10 cellular contexts compared by ENCODE assay signal in the genomic region with DNA sequence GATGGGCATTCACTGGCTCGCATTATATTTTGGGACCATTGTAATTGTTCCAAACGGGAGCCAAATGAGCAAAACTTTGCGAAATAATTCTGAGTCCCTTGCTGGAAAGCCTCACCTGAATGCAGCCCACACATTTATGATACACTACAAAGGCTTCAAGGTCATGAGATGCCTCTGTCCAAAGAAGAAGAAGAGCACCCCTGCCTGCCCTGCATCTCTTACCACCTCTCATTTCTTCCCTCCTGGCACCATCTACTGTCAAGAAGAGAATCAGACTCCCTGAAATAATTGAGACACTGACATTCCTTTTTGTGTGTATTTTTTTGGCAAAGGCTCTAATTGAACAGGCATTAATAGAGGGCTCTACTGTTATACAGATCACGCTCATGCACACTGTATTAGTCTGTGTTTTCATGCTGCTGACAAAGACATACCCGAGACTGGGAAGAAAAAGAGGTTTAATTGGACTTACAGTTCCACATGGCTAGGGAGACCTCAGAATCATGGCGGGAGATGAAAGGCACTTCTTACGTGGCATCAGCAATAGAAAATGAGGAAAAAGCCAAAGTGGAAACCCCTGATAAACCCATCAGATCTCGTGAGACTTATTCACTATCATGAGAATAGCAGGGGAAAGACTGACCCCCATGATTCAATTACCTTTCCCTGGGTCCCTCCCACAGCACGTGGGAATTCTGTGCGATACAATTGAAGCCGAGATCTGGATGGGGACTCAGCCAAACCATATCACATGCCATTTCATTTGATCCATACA.
"Had no signal": no experiment of that assay in that cellular context is flagged by ENCODE, and none has a peak within 500 bp of the region (broad histone marks: within the 10 kb centered on the region; RNA-seq: fewer than 3 reads in every experiment).

No MANE protein-coding gene starts in this region.

- H3K9me3 ChIP-seq: esophagus squamous epithelium, heart left ventricle, pancreas had no signal

- H3K36me3 ChIP-seq: esophagus squamous epithelium, heart left ventricle, pancreas had no signal

- DNase-seq: activated CD4-positive, alpha-beta memory T cell treated with anti-CD3 and anti-CD28 coated beads, Interleukin-2, amount 10 ng/mL, durations not matched to agents 7 days and 5 days; activated CD4-positive, alpha-beta T cell treated with anti-CD3 and anti-CD28 coated beads for 4 hours; activated naive CD4-positive, alpha-beta T cell treated with anti-CD3 and anti-CD28 coated beads, Interleukin-2, amount 50 U/mL, for 16 hours; activated T-cell treated with anti-CD3 and anti-CD28 coated beads, Interleukin-2, amount 50 U/mL, for 24 hours; esophagus squamous epithelium; heart left ventricle; pancreas had no signal

- H3K4me3 ChIP-seq: esophagus squamous epithelium, heart left ventricle, lung, pancreas had no signal

- ATAC-seq: heart left ventricle; pancreas; stimulated activated effector memory CD8-positive, alpha-beta T cell treated with anti-CD3 and anti-CD28 coated beads, Interleukin-12 subunit alpha, Interleukin-12 subunit beta, amount 100 ng/mL, for 72 hours; WTC11 had no signal

- H3K27me3 ChIP-seq: esophagus squamous epithelium, pancreas had no signal

- H3K27ac ChIP-seq: esophagus squamous epithelium, heart left ventricle, pancreas had no signal
